Comparison of ENCODE assay signal across 24 cellular contexts in genomic region chr16:81639348-81639747, GRCh38.
"Had no signal": no experiment of that assay in that cellular context is flagged by ENCODE, and none has a peak within 500 bp of the region (broad histone marks: within the 10 kb centered on the region; RNA-seq: fewer than 3 reads in every experiment).

No MANE protein-coding gene starts in this region.

- H3K36me3 ChIP-seq: adrenal gland, ascending aorta, thoracic aorta, upper lobe of right lung had no signal

- ATAC-seq: activated T-cell treated with anti-CD3 and anti-CD28 coated beads, Interleukin-2, amount 50 U/mL, for 72 hours; foreskin keratinocyte; left ventricle myocardium superior; upper lobe of right lung had no signal

- H3K27me3 ChIP-seq: adrenal gland, ascending aorta, foreskin keratinocyte, sigmoid colon, upper lobe of right lung had no signal

- H3K4me1 ChIP-seq: ascending aorta, foreskin keratinocyte had no signal

- H3K4me3 Mint-ChIP-seq: activated B cell treated with CpG ODN at 0.5 μM for 24 hours; activated CD4-positive, alpha-beta memory T cell treated with anti-CD3 and anti-CD28 coated beads, Interleukin-2, amount 10 ng/mL, durations not matched to agents 7 days and 5 days; activated CD4-positive, alpha-beta T cell treated with anti-CD3 and anti-CD28 coated beads, Interleukin-2, amount 10 ng/mL, durations not matched to agents 24 days and 14 days; activated naive CD8-positive, alpha-beta T cell; activated T-cell treated with anti-CD3 and anti-CD28 coated beads, Interleukin-2, amount 50 U/mL, for 72 hours; neural crest cell had no signal

- H3K9me3 Mint-ChIP-seq: activated B cell treated with CpG ODN at 0.5 μM for 24 hours; activated CD4-positive, alpha-beta memory T cell treated with anti-CD3 and anti-CD28 coated beads, Interleukin-2, amount 10 ng/mL, durations not matched to agents 7 days and 5 days; activated CD4-positive, alpha-beta T cell treated with anti-CD3 and anti-CD28 coated beads, Interleukin-2, amount 10 ng/mL, durations not matched to agents 24 days and 14 days; activated T-cell treated with anti-CD3 and anti-CD28 coated beads, Interleukin-2, amount 50 U/mL, for 72 hours; neural crest cell had no signal

- H3K9me3 ChIP-seq: adrenal gland, ascending aorta, sigmoid colon, thoracic aorta, upper lobe of right lung had no signal

- DNase-seq: activated B cell treated with CpG ODN at 0.5 μM for 24 hours; activated CD4-positive, alpha-beta memory T cell treated with anti-CD3 and anti-CD28 coated beads, Interleukin-2, amount 10 ng/mL, durations not matched to agents 7 days and 5 days; activated CD4-positive, alpha-beta T cell treated with anti-CD3 and anti-CD28 coated beads, Interleukin-2, amount 10 ng/mL, durations not matched to agents 24 days and 14 days; activated gamma-delta T cell treated with Interleukin-2 at 50 U/mL for 16 hours; activated T-cell treated with anti-CD3 and anti-CD28 coated beads, Interleukin-2, amount 50 U/mL, for 72 hours; adrenal gland; central memory CD4-positive, alpha-beta T cell; dermis blood vessel endothelial cell; effector memory CD4-positive, alpha-beta T cell; foreskin keratinocyte; hippocampal formation; left ventricle myocardium superior; posterior cingulate gyrus; sigmoid colon; stimulated activated CD4-positive, alpha-beta T cell treated with anti-CD3 and anti-CD28 coated beads, Interleukin-2, amount 100 ng/mL, for 48 hours; stimulated activated naive CD4-positive, alpha-beta T cell treated with Interleukin-2 at 50 U/mL for 16 hours; SW 1271; T-helper 2 cell; upper lobe of right lung had no signal

- H3K27ac Mint-ChIP-seq: activated B cell treated with CpG ODN at 0.5 μM for 24 hours; activated CD4-positive, alpha-beta memory T cell treated with anti-CD3 and anti-CD28 coated beads, Interleukin-2, amount 10 ng/mL, durations not matched to agents 7 days and 5 days; activated naive CD8-positive, alpha-beta T cell; activated T-cell treated with anti-CD3 and anti-CD28 coated beads, Interleukin-2, amount 50 U/mL, for 72 hours had no signal

- H3K4me3 ChIP-seq: adrenal gland, ascending aorta, sigmoid colon, smooth muscle cell, thoracic aorta, upper lobe of right lung had no signal

- H3K27me3 Mint-ChIP-seq: activated B cell treated with CpG ODN at 0.5 μM for 24 hours; activated CD4-positive, alpha-beta memory T cell treated with anti-CD3 and anti-CD28 coated beads, Interleukin-2, amount 10 ng/mL, durations not matched to agents 7 days and 5 days; activated CD4-positive, alpha-beta T cell treated with anti-CD3 and anti-CD28 coated beads, Interleukin-2, amount 10 ng/mL, durations not matched to agents 24 days and 14 days; activated naive CD8-positive, alpha-beta T cell had no signal
